Comparison of ENCODE assay signal across 20 cellular contexts in the genomic region with DNA sequence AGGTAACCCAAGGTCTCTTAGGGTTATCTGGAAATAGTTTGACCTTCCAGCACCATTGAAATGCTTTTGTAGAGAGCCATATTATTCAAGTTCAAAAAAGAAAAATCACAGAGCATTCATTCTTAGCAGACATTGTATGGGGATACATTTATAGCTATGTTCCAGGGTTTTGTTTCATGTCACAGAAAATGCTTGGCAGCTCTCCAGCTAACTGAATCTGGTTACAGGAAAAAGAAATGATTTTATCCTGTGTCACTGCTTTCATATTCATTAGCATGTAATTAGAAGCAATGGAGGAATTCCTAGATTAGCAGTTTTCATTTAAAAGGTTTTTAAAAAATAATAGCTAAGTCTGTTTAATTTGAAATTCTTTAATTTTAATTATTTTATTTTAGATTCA. TPM values are rescaled to one million over a fixed set of nuclear protein-coding genes. Genes with fewer than 3 reads are reported as not detected.
DNase-seq lines count a peak whose midpoint lies in the region; TF ChIP-seq lines count a peak whose summit lies in the region.
"Had no signal": no experiment of that assay in that cellular context is flagged by ENCODE, and none has a peak within 500 bp of the region (broad histone marks: within the 10 kb centered on the region; RNA-seq: fewer than 3 reads in every experiment).

No MANE protein-coding gene starts in this region.

- DNase-seq in EH (ENCODE audit: low read depth), result peak; percentile 37
- DNase-seq in M059J (ENCODE audit: low read depth), result peak; percentile 15
- DNase-seq in RPMI8226, result peak; percentile 3
- DNase-seq in fibroblast of the aortic adventitia (ENCODE audit: low read depth), result peak; percentile 4
- no peak for DNase-seq in COLO668 (lab: John Stamatoyannopoulos, UW; ENCODE audit: unreplicated experiment)
- DNase-seq in NCI-H82 treated with DMSO at 0.1 percent for 48 hours (lab: John Stamatoyannopoulos, UW; ENCODE audit: unreplicated experiment), result no peak
- DNase-seq in DMS53 treated with DMSO at 0.1 percent for 48 hours (lab: John Stamatoyannopoulos, UW; ENCODE audit: unreplicated experiment), result no peak
- DNase-seq: activated CD4-positive, alpha-beta memory T cell treated with anti-CD3 and anti-CD28 coated beads, Interleukin-2, amount 10 ng/mL, durations not matched to agents 7 days and 5 days; activated naive CD8-positive, alpha-beta T cell treated with anti-CD3 and anti-CD28 coated beads for 36 hours; activated T-cell treated with anti-CD3 and anti-CD28 coated beads, Interleukin-2, amount 50 U/mL, for 24 hours; Calu3; esophagus squamous epithelium; heart right ventricle; KG1; natural killer cell; NCI-H1092; NCI-H524; SIG-M5; T-helper 17 cell had no signal

- no peak overlapping the region for H3K4me3 ChIP-seq in fibroblast of the aortic adventitia (ENCODE audit: low read depth, low read length)
- H3K4me3 ChIP-seq: esophagus squamous epithelium, heart right ventricle had no signal

- TF ChIP-seq CTCF in fibroblast of the aortic adventitia (IDR thresholded peaks at IDR 0.05; ENCODE audit: insufficient read depth, low read length), result no peak

RNA-seq across cellular contexts. Expression of gene SYT16, which starts 28.6 kb away (rescaled TPM):
- 0.22 and 0.71 TPM in 2 replicates for total RNA-seq in M059J (2014; rRNA removed; shearing (Covaris generic))
- 1.6 TPM in 1 of 2 replicates, not detected in the other for total RNA-seq in fibroblast of the aortic adventitia (ENCODE audit: low replicate concordance)
- total RNA-seq: activated CD4-positive, alpha-beta memory T cell treated with anti-CD3 and anti-CD28 coated beads, Interleukin-2, amount 10 ng/mL, durations not matched to agents 7 days and 5 days; B cell; T-helper 17 cell had no signal

Comparison
In these comparisons a context has a peak if more than half of its experiments do, and no peak if none do; other contexts are left out.
1. DNase-seq: peak in EH (single experiment), M059J (single experiment), RPMI8226 (single experiment) and fibroblast of the aortic adventitia (single experiment); none in COLO668 (single experiment), NCI-H82 treated with DMSO at 0.1 percent for 48 hours (single experiment) and DMS53 treated with DMSO at 0.1 percent for 48 hours (single experiment).